Comparison of ENCODE assay signal across 1 cellular context in genomic region chr19:40285353-40286234, GRCh38.
TF ChIP-seq lines count a peak whose summit lies in the region.

No MANE protein-coding gene starts in this region.

TF ChIP-seq in HepG2, 621 proteins besides CTCF, POLR2A, EP300 and RAD21 (continued from another document and continues in another):
- TF ChIP-seq, protein P1, sequence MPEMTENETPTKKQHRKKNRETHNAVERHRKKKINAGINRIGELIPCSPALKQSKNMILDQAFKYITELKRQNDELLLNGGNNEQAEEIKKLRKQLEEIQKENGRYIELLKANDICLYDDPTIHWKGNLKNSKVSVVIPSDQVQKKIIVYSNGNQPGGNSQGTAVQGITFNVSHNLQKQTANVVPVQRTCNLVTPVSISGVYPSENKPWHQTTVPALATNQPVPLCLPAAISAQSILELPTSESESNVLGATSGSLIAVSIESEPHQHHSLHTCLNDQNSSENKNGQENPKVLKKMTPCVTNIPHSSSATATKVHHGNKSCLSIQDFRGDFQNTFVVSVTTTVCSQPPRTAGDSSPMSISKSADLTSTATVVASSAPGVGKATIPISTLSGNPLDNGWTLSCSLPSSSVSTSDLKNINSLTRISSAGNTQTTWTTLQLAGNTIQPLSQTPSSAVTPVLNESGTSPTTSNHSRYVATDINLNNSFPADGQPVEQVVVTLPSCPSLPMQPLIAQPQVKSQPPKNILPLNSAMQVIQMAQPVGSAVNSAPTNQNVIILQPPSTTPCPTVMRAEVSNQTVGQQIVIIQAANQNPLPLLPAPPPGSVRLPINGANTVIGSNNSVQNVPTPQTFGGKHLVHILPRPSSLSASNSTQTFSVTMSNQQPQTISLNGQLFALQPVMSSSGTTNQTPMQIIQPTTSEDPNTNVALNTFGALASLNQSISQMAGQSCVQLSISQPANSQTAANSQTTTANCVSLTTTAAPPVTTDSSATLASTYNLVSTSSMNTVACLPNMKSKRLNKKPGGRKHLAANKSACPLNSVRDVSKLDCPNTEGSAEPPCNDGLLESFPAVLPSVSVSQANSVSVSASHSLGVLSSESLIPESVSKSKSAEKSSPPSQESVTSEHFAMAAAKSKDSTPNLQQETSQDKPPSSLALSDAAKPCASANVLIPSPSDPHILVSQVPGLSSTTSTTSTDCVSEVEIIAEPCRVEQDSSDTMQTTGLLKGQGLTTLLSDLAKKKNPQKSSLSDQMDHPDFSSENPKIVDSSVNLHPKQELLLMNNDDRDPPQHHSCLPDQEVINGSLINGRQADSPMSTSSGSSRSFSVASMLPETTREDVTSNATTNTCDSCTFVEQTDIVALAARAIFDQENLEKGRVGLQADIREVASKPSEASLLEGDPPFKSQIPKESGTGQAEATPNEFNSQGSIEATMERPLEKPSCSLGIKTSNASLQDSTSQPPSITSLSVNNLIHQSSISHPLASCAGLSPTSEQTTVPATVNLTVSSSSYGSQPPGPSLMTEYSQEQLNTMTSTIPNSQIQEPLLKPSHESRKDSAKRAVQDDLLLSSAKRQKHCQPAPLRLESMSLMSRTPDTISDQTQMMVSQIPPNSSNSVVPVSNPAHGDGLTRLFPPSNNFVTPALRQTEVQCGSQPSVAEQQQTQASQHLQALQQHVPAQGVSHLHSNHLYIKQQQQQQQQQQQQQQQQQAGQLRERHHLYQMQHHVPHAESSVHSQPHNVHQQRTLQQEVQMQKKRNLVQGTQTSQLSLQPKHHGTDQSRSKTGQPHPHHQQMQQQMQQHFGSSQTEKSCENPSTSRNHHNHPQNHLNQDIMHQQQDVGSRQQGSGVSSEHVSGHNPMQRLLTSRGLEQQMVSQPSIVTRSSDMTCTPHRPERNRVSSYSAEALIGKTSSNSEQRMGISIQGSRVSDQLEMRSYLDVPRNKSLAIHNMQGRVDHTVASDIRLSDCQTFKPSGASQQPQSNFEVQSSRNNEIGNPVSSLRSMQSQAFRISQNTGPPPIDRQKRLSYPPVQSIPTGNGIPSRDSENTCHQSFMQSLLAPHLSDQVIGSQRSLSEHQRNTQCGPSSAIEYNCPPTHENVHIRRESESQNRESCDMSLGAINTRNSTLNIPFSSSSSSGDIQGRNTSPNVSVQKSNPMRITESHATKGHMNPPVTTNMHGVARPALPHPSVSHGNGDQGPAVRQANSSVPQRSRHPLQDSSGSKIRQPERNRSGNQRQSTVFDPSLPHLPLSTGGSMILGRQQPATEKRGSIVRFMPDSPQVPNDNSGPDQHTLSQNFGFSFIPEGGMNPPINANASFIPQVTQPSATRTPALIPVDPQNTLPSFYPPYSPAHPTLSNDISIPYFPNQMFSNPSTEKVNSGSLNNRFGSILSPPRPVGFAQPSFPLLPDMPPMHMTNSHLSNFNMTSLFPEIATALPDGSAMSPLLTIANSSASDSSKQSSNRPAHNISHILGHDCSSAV (CRISPR knock-in tag; IDR thresholded peaks at IDR 0.05; ENCODE audit: borderline replicate concordance) = no peak
- TF ChIP-seq, protein P2, sequence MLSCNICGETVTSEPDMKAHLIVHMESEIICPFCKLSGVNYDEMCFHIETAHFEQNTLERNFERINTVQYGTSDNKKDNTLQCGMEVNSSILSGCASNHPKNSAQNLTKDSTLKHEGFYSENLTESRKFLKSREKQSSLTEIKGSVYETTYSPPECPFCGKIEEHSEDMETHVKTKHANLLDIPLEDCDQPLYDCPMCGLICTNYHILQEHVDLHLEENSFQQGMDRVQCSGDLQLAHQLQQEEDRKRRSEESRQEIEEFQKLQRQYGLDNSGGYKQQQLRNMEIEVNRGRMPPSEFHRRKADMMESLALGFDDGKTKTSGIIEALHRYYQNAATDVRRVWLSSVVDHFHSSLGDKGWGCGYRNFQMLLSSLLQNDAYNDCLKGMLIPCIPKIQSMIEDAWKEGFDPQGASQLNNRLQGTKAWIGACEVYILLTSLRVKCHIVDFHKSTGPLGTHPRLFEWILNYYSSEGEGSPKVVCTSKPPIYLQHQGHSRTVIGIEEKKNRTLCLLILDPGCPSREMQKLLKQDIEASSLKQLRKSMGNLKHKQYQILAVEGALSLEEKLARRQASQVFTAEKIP (CRISPR knock-in tag; IDR thresholded peaks at IDR 0.05; ENCODE audit: borderline replicate concordance) = no peak
- no peak for TF ChIP-seq ZNF7 (CRISPR knock-in tag; IDR thresholded peaks at IDR 0.05)
- TF ChIP-seq, protein P3, sequence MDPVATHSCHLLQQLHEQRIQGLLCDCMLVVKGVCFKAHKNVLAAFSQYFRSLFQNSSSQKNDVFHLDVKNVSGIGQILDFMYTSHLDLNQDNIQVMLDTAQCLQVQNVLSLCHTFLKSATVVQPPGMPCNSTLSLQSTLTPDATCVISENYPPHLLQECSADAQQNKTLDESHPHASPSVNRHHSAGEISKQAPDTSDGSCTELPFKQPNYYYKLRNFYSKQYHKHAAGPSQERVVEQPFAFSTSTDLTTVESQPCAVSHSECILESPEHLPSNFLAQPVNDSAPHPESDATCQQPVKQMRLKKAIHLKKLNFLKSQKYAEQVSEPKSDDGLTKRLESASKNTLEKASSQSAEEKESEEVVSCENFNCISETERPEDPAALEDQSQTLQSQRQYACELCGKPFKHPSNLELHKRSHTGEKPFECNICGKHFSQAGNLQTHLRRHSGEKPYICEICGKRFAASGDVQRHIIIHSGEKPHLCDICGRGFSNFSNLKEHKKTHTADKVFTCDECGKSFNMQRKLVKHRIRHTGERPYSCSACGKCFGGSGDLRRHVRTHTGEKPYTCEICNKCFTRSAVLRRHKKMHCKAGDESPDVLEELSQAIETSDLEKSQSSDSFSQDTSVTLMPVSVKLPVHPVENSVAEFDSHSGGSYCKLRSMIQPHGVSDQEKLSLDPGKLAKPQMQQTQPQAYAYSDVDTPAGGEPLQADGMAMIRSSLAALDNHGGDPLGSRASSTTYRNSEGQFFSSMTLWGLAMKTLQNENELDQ (CRISPR knock-in tag; IDR thresholded peaks at IDR 0.05; ENCODE audit: borderline replicate concordance) = no peak
- TF ChIP-seq ATRX (CRISPR knock-in tag; IDR thresholded peaks at IDR 0.05; ENCODE audit: borderline replicate concordance) = no peak
- no peak for TF ChIP-seq IKZF1 (IDR thresholded peaks at IDR 0.05)
- no peak for TF ChIP-seq ZNF790 (CRISPR knock-in tag; IDR thresholded peaks at IDR 0.05; ENCODE audit: borderline replicate concordance)
- no peak for TF ChIP-seq ZNF432 (CRISPR knock-in tag; IDR thresholded peaks at IDR 0.05; ENCODE audit: borderline replicate concordance)
- TF ChIP-seq XBP1 (CRISPR knock-in tag; IDR thresholded peaks at IDR 0.05) = no peak
- no peak for TF ChIP-seq ZIK1 (CRISPR knock-in tag; IDR thresholded peaks at IDR 0.05; ENCODE audit: borderline replicate concordance, low read depth)
- TF ChIP-seq ZKSCAN8 (CRISPR knock-in tag; IDR thresholded peaks at IDR 0.05; ENCODE audit: borderline replicate concordance) = no peak
- TF ChIP-seq, protein P4, sequence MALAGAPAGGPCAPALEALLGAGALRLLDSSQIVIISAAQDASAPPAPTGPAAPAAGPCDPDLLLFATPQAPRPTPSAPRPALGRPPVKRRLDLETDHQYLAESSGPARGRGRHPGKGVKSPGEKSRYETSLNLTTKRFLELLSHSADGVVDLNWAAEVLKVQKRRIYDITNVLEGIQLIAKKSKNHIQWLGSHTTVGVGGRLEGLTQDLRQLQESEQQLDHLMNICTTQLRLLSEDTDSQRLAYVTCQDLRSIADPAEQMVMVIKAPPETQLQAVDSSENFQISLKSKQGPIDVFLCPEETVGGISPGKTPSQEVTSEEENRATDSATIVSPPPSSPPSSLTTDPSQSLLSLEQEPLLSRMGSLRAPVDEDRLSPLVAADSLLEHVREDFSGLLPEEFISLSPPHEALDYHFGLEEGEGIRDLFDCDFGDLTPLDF (CRISPR knock-in tag; IDR thresholded peaks at IDR 0.05) = no peak
- TF ChIP-seq, protein P5, sequence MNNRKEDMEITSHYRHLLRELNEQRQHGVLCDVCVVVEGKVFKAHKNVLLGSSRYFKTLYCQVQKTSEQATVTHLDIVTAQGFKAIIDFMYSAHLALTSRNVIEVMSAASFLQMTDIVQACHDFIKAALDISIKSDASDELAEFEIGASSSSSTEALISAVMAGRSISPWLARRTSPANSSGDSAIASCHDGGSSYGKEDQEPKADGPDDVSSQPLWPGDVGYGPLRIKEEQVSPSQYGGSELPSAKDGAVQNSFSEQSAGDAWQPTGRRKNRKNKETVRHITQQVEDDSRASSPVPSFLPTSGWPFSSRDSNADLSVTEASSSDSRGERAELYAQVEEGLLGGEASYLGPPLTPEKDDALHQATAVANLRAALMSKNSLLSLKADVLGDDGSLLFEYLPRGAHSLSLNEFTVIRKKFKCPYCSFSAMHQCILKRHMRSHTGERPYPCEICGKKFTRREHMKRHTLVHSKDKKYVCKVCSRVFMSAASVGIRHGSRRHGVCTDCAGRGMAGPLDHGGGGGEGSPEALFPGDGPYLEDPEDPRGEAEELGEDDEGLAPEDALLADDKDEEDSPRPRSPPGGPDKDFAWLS (CRISPR knock-in tag; IDR thresholded peaks at IDR 0.05; ENCODE audit: borderline replicate concordance) = no peak
- TF ChIP-seq ATF4 (CRISPR knock-in tag; IDR thresholded peaks at IDR 0.05) = no peak
- TF ChIP-seq ZNF776 (CRISPR knock-in tag; IDR thresholded peaks at IDR 0.05) = no peak
- no peak for TF ChIP-seq ATF7-NPFF (CRISPR knock-in tag; IDR thresholded peaks at IDR 0.05; ENCODE audit: low read depth)
- TF ChIP-seq ZNF12 (CRISPR knock-in tag; IDR thresholded peaks at IDR 0.05) = no peak
- TF ChIP-seq SETDB1 (CRISPR knock-in tag; IDR thresholded peaks at IDR 0.05; ENCODE audit: borderline replicate concordance) = no peak
- TF ChIP-seq PBX3 (CRISPR knock-in tag; IDR thresholded peaks at IDR 0.05; ENCODE audit: borderline replicate concordance) = no peak
- no peak for TF ChIP-seq PHF5A (CRISPR knock-in tag; IDR thresholded peaks at IDR 0.05; ENCODE audit: low read depth, unreplicated experiment)
- TF ChIP-seq NPAS2 (CRISPR knock-in tag; IDR thresholded peaks at IDR 0.05; ENCODE audit: borderline replicate concordance) = no peak
- TF ChIP-seq ZNF678 (CRISPR knock-in tag; IDR thresholded peaks at IDR 0.05) = 0 out of 2 replicates have a peak, but pooled peaks have one; percentile 18
- TF ChIP-seq, protein P6, sequence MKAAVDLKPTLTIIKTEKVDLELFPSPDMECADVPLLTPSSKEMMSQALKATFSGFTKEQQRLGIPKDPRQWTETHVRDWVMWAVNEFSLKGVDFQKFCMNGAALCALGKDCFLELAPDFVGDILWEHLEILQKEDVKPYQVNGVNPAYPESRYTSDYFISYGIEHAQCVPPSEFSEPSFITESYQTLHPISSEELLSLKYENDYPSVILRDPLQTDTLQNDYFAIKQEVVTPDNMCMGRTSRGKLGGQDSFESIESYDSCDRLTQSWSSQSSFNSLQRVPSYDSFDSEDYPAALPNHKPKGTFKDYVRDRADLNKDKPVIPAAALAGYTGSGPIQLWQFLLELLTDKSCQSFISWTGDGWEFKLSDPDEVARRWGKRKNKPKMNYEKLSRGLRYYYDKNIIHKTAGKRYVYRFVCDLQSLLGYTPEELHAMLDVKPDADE (CRISPR knock-in tag; IDR thresholded peaks at IDR 0.05) = no peak
- no peak for TF ChIP-seq BRF2 (CRISPR knock-in tag; IDR thresholded peaks at IDR 0.05)
- no peak for TF ChIP-seq ZFP1 (CRISPR knock-in tag; IDR thresholded peaks at IDR 0.05)
- TF ChIP-seq SRSF4 (IDR thresholded peaks at IDR 0.05; ENCODE audit: low read depth, low read length, poor library complexity, severe bottlenecking) = no peak
- no peak for TF ChIP-seq SMYD3 (CRISPR knock-in tag; IDR thresholded peaks at IDR 0.05)
- TF ChIP-seq MED8 (CRISPR knock-in tag; IDR thresholded peaks at IDR 0.05; ENCODE audit: insufficient replicate concordance) = no peak
- peak; percentile 21; the same call in 1 of the 2 replicates for TF ChIP-seq ZNF607 (CRISPR knock-in tag; IDR thresholded peaks at IDR 0.05; ENCODE audit: borderline replicate concordance)
- TF ChIP-seq, protein P7, sequence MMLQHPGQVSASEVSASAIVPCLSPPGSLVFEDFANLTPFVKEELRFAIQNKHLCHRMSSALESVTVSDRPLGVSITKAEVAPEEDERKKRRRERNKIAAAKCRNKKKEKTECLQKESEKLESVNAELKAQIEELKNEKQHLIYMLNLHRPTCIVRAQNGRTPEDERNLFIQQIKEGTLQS (CRISPR knock-in tag; IDR thresholded peaks at IDR 0.05) = no peak
- no peak for TF ChIP-seq SIN3A (IDR thresholded peaks at IDR 0.05; ENCODE audit: borderline replicate concordance, low read depth, low read length)
- peak; percentile 94 for TF ChIP-seq KDM1A (CRISPR knock-in tag; IDR thresholded peaks at IDR 0.05)
- no peak for TF ChIP-seq ZNF234 (CRISPR knock-in tag; conservative IDR thresholded peaks at IDR 0.05)
